ENCODE assay signal across 26 cellular contexts in genomic region chr22:29157759-29158535, GRCh38. TPM values are rescaled to one million over a fixed set of nuclear protein-coding genes. Genes with fewer than 3 reads are reported as not detected.
A peak's percentile ranks its signal among the peaks of the same experiment; 100 is the strongest.
DNase-seq lines count a peak whose midpoint lies in the region; ATAC-seq, FAIRE-seq and TF ChIP-seq lines count a peak whose summit lies in the region.
"Had no signal": no experiment of that assay in that cellular context is flagged by ENCODE, and none has a peak within 500 bp of the region (broad histone marks: within the 10 kb centered on the region; RNA-seq: fewer than 3 reads in every experiment).

No MANE protein-coding gene starts in this region.

- no peak overlapping the region for H3K27ac Mint-ChIP-seq in Calu3 (ENCODE audit: unreplicated experiment)
- H3K27ac Mint-ChIP-seq: activated T-helper 17 cell treated with anti-CD3 and anti-CD28 coated beads, Interleukin-2, amount 50 U/mL, for 72 hours; natural killer cell treated with Interleukin-12 subunit alpha and Interleukin-12 subunit beta and Interleukin-15 and Interleukin-18, amount 100 ng/mL, for 72 hours; progenitor cell of endocrine pancreas; type B pancreatic cell had no signal

- intact Hi-C loops in aorta (cut with DNase I) = loop anchor here in 1 of 2 donors (10.0 kb wide), 1 partner anchor 303 kb away; no protein-coding TSS in a partner anchor
- intact Hi-C loops in Calu3 (cut with micrococcal nuclease; ENCODE audit: unreplicated experiment) = loop anchor here (10.0 kb wide), 1 partner anchor 83 kb away; the partner anchor contains the start of gene KREMEN1

- FAIRE-seq in GM18507 (lab: Jason Lieb, UNC) = peak; percentile 68
- FAIRE-seq: endothelial cell of umbilical vein had no signal

- H2BK15ac ChIP-seq in mesendoderm (replicated peaks; ENCODE audit: low read depth) = no peak overlapping the region

- H2BK5ac ChIP-seq in mesendoderm (ENCODE audit: low read length) = no peak overlapping the region

- H3K27ac ChIP-seq in mesendoderm (ENCODE audit: low read depth, low read length) (no peak overlapping the region), aorta (ENCODE audit: low read depth in 1 of 2, low read length in 2 of 2) (no peak overlapping the region)
- H3K27ac ChIP-seq: body of pancreas, skin epidermis, stomach had no signal

- H3K9me3 Mint-ChIP-seq in Calu3 (ENCODE audit: low read depth, unreplicated experiment) = no peaks in the 10 kb centered on the region
- H3K9me3 Mint-ChIP-seq: activated naive CD8-positive, alpha-beta T cell treated with anti-CD3 and anti-CD28 coated beads, Interleukin-2, amount 10 ng/mL, durations not matched to agents 7 days and 5 days; activated T-helper 17 cell treated with anti-CD3 and anti-CD28 coated beads, Interleukin-2, amount 50 U/mL, for 72 hours; natural killer cell treated with Interleukin-12 subunit alpha and Interleukin-12 subunit beta and Interleukin-15 and Interleukin-18, amount 100 ng/mL, for 72 hours; type B pancreatic cell had no signal

- no peaks in the 10 kb centered on the region for H3K9me3 ChIP-seq in aorta (ENCODE audit: control insufficient read depth, low read length)
- H3K9me3 ChIP-seq: body of pancreas, stomach had no signal

- H2BK120ac ChIP-seq in mesendoderm (ENCODE audit: low read depth, low read length) = no peak overlapping the region

- BruUV-seq in Calu3 (replicated peaks; lab: Mats Ljungman, UMichigan) = no TSS peak

- no peaks in the 10 kb centered on the region for H3K36me3 ChIP-seq in mesendoderm (ENCODE audit: control insufficient read depth, insufficient read depth, low read length)
- no peaks in the 10 kb centered on the region for H3K36me3 ChIP-seq in aorta (ENCODE audit: control insufficient read depth in 1 of 2, insufficient read depth in 2 of 2, low read length in 1 of 2)
- H3K36me3 ChIP-seq: stomach had no signal

- H3K4me3 ChIP-seq in mesendoderm (ENCODE audit: low read length) (no peak overlapping the region), aorta (ENCODE audit: low read length in 2 of 2) (no peak overlapping the region)
- H3K4me3 ChIP-seq: body of pancreas, skin epidermis, stomach had no signal

- no peak overlapping the region for H3K56ac ChIP-seq in mesendoderm (ENCODE audit: low read length)

- DNase-seq in GM18507 (ENCODE audit: extremely low spot score, insufficient read length, low read depth) (no peak), HEK293T (ENCODE audit: extremely low spot score) (no peak), SK-N-DZ (ENCODE audit: low spot score) (peak; percentile 45), mesendoderm (peak; percentile 65), aorta (no peak), C1 segment of cervical spinal cord (lab: John Stamatoyannopoulos, UW) (no peak), Calu3 (no peak)
- no peak for DNase-seq in stimulated activated CD4-positive, alpha-beta T cell treated with anti-CD3 and anti-CD28 coated beads, Interleukin-4, amount 100 ng/mL, for 1 hour
- DNase-seq: activated CD4-positive, alpha-beta T cell treated with anti-CD3 and anti-CD28 coated beads for 4 hours; activated naive CD8-positive, alpha-beta T cell treated with anti-CD3 and anti-CD28 coated beads, Interleukin-2, amount 10 ng/mL, durations not matched to agents 7 days and 5 days; AML-193; body of pancreas; EL; HCEC 1CT; KG1; NCI-H1092; NCI-H2081 treated with DMSO at 0.1 percent for 48 hours; NCI-H526 treated with DMSO at 0.1 percent for 48 hours; stimulated activated CD4-positive, alpha-beta T cell treated with anti-CD3 and anti-CD28 coated beads, Interleukin-4, amount 100 ng/mL, for 24 hours; stomach had no signal

- no peak overlapping the region for H3K18ac ChIP-seq in mesendoderm (ENCODE audit: low read length)

- no peaks in the 10 kb centered on the region for H3K36me3 Mint-ChIP-seq in Calu3 (ENCODE audit: insufficient read depth, unreplicated experiment)
- H3K36me3 Mint-ChIP-seq: activated naive CD8-positive, alpha-beta T cell treated with anti-CD3 and anti-CD28 coated beads, Interleukin-2, amount 10 ng/mL, durations not matched to agents 7 days and 5 days; natural killer cell treated with Interleukin-12 subunit alpha and Interleukin-12 subunit beta and Interleukin-15 and Interleukin-18, amount 100 ng/mL, for 72 hours; type B pancreatic cell had no signal

- WGBS in mesendoderm (ENCODE audit: extremely low coverage, insufficient coverage, low lambda C conversion rate) = no CpG with 5 or more reads among the region's 11 CpGs
- WGBS in aorta, 2 donors = 95% methylated on average over 11 of the region's 11 CpGs

- H3K4me3 Mint-ChIP-seq in Calu3 (ENCODE audit: low read depth, unreplicated experiment) = no peak overlapping the region
- H3K4me3 Mint-ChIP-seq: activated naive CD8-positive, alpha-beta T cell treated with anti-CD3 and anti-CD28 coated beads, Interleukin-2, amount 10 ng/mL, durations not matched to agents 7 days and 5 days; activated T-helper 17 cell treated with anti-CD3 and anti-CD28 coated beads, Interleukin-2, amount 50 U/mL, for 72 hours; natural killer cell treated with Interleukin-12 subunit alpha and Interleukin-12 subunit beta and Interleukin-15 and Interleukin-18, amount 100 ng/mL, for 72 hours; type B pancreatic cell had no signal

- peaks cover 2% of the 10 kb centered on the region for H3K4me1 ChIP-seq in mesendoderm (ENCODE audit: control insufficient read depth, low read depth, low read length)
- no peaks in the 10 kb centered on the region for H3K4me1 ChIP-seq in aorta (ENCODE audit: control insufficient read depth in 1 of 2, insufficient read depth in 2 of 2, low read length in 2 of 2)

- TF ChIP-seq CTCF in Calu3 (IDR thresholded peaks at IDR 0.05; ENCODE audit: unreplicated experiment) = no peak

- ATAC-seq in aorta (ENCODE audit: low FRiP score) = no peak
- ATAC-seq: activated T-helper 17 cell treated with anti-CD3 and anti-CD28 coated beads, Interleukin-2, amount 50 U/mL, for 72 hours; body of pancreas; natural killer cell treated with Interleukin-12 subunit alpha and Interleukin-12 subunit beta and Interleukin-15 and Interleukin-18, amount 100 ng/mL, for 72 hours had no signal

- H4K8ac ChIP-seq in mesendoderm (ENCODE audit: low read depth, low read length) = no peak overlapping the region

- H3K4me1 Mint-ChIP-seq in Calu3 (ENCODE audit: low read depth, unreplicated experiment) = peaks cover 6% of the 10 kb centered on the region
- H3K4me1 Mint-ChIP-seq: activated T-helper 17 cell treated with anti-CD3 and anti-CD28 coated beads, Interleukin-2, amount 50 U/mL, for 72 hours had no signal

- no peaks in the 10 kb centered on the region for H3K79me2 ChIP-seq in mesendoderm (ENCODE audit: control insufficient read depth, insufficient read depth, low read length)

- CTCF ChIA-PET in HEK293T (lab: Yijun Ruan, JAX) (no interaction called here), Calu3 (lab: Charles Lee) (no interaction called here)

- no peak overlapping the region for H2AK5ac ChIP-seq in mesendoderm (ENCODE audit: low read length)

- no peaks in the 10 kb centered on the region for H3K79me1 ChIP-seq in mesendoderm (ENCODE audit: low read length)

- no peak overlapping the region for H3K9ac ChIP-seq in mesendoderm (ENCODE audit: low read length)

- H3K27me3 ChIP-seq in mesendoderm (ENCODE audit: insufficient read depth, low read length, poor library complexity) = no peaks in the 10 kb centered on the region
- no peaks in the 10 kb centered on the region for H3K27me3 ChIP-seq in aorta (ENCODE audit: control insufficient read depth in 1 of 2, insufficient read depth in 2 of 2, low read length in 1 of 2)
- H3K27me3 ChIP-seq: body of pancreas, stomach had no signal

- H3K4ac ChIP-seq in mesendoderm (ENCODE audit: low read depth, low read length) = no peak overlapping the region

- peaks cover 29% of the 10 kb centered on the region for H3K27me3 Mint-ChIP-seq in Calu3 (ENCODE audit: unreplicated experiment)

- POLR2A ChIA-PET in HEK293T (lab: Yijun Ruan, JAX) = no interaction called here

- H3K4me2 ChIP-seq in mesendoderm (ENCODE audit: low read length) = no peak overlapping the region

- H3K23ac ChIP-seq in mesendoderm (ENCODE audit: low read length) = no peak overlapping the region

- H4K5ac ChIP-seq in mesendoderm (ENCODE audit: low read length) = no peak overlapping the region

TF ChIP-seq in HEK293T, 16 proteins besides CTCF, POLR2A, EP300 and RAD21:
- TF ChIP-seq SP1 (IDR thresholded peaks at IDR 0.05) (no peak), L3MBTL2 (conservative IDR thresholded peaks at IDR 0.05) (0 out of 2 replicates have a peak, but pooled peaks have one; percentile 49), FOXM1 (IDR thresholded peaks at IDR 0.05; ENCODE audit: borderline replicate concordance) (no peak), ELF4 (IDR thresholded peaks at IDR 0.05) (no peak)

RNA-seq across cellular contexts. Expression of gene EMID1, which starts 47.7 kb away (rescaled TPM):
- 3.9 and 4.1 TPM in 2 replicates for polyA plus RNA-seq in SK-N-DZ (2014; cell fraction: cytosol; rRNA removed)
- 3.2 and 3.3 TPM in 2 replicates for polyA plus RNA-seq in SK-N-DZ (2014; cell fraction: nucleus; rRNA removed)
- 0.74 TPM for polyA plus RNA-seq in mesendoderm (2013, experiment 1 of 2)
- polyA plus RNA-seq in mesendoderm (2013, experiment 2 of 2) = 0.85 TPM
- 1 to 10 TPM; 1.2 to 7.0 TPM for total RNA-seq in aorta
- under 1 TPM; 0.13 to 0.69 TPM for polyA plus RNA-seq in aorta
- total RNA-seq in Calu3 (2022) = 1.1 and 2.4 TPM in 2 replicates
- total RNA-seq: activated naive CD8-positive, alpha-beta T cell treated with anti-CD3 and anti-CD28 coated beads, Interleukin-2, amount 10 ng/mL, durations not matched to agents 7 days and 5 days; activated T-helper 17 cell treated with anti-CD3 and anti-CD28 coated beads, Interleukin-2, amount 50 U/mL, for 72 hours had no signal

Comparison
In these comparisons a context has a peak if more than half of its experiments do, and no peak if none do; other contexts are left out.
1. DNase-seq: peak in SK-N-DZ (single experiment) and mesendoderm (single experiment); none in GM18507 (single experiment), HEK293T (single experiment), aorta (0 of 2), C1 segment of cervical spinal cord (0 of 14), stimulated activated CD4-positive, alpha-beta T cell treated with anti-CD3 and anti-CD28 coated beads, Interleukin-4, amount 100 ng/mL, for 1 hour (single experiment) and Calu3 (single experiment).